8 cellular contexts compared by ENCODE assay signal in the genomic region with DNA sequence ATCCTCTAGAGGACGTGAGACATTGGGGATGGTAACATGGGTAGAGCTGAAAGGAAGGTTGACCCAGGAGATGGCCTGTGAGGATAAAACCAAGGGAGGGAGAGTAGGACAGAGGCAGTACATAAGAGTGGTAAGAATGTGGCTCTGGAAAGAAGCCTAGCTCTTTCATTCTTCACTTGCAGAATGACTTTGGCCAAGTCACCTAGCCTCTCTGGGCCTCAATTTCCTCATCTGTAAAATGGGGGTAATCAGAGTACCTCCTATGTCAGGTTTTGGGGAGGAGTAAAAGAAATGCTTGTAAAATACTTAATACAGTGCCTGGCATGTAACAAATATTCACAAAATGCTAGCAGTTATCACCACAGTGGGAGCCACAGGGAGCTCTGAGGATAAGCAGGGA. TPM values are rescaled to one million over a fixed set of nuclear protein-coding genes. Genes with fewer than 3 reads are reported as not detected.
DNase-seq lines count a peak whose midpoint lies in the region; ATAC-seq and TF ChIP-seq lines count a peak whose summit lies in the region.

No MANE protein-coding gene starts in this region.

- ATAC-seq in GM18858 (IDR thresholded peaks at IDR 0.05; ENCODE audit: unreplicated experiment) = no peak

- peak overlapping the region; percentile 100 for H3K4me3 Mint-ChIP-seq in nephron progenitor cell

- H3K4me1 Mint-ChIP-seq in nephron progenitor cell = peaks cover 79% of the 10 kb centered on the region

- H3K27me3 Mint-ChIP-seq in nephron progenitor cell (ENCODE audit: low read depth, poor library complexity) = no peaks in the 10 kb centered on the region

- H3K4me1 ChIP-seq in BE2C (peaks cover 2% of the 10 kb centered on the region), duodenal mucosa (ENCODE audit: control insufficient read depth in 1 of 2, insufficient read depth in 2 of 2, low read length in 2 of 2) (peaks cover 55 to 61% of the 10 kb centered on the region in 2 donors)

- peak overlapping the region; percentile 98 for H3K27ac ChIP-seq in duodenal mucosa (ENCODE audit: low read depth, low read length)

- peaks cover 13% of the 10 kb centered on the region for H3K36me3 ChIP-seq in BE2C
- H3K36me3 ChIP-seq in duodenal mucosa (ENCODE audit: control insufficient read depth in 1 of 2, insufficient read depth in 2 of 2, low read length in 2 of 2) = peaks cover 4 to 12% of the 10 kb centered on the region in 2 donors

- no peaks in the 10 kb centered on the region for H3K9me3 ChIP-seq in BE2C
- H3K9me3 ChIP-seq in duodenal mucosa (ENCODE audit: control insufficient read depth in 1 of 2, low read length in 2 of 2) = no peaks in the 10 kb centered on the region

- no peaks in the 10 kb centered on the region for H3K27me3 ChIP-seq in BE2C
- H3K27me3 ChIP-seq in duodenal mucosa (ENCODE audit: control insufficient read depth in 1 of 2, insufficient read depth in 2 of 2, low read length in 2 of 2) = no peaks in the 10 kb centered on the region

- H3K4me3 ChIP-seq in BE2C (ENCODE audit: low read depth, low read length) (peak overlapping the region; percentile 77), duodenal mucosa (ENCODE audit: low read depth in 1 of 2, low read length in 2 of 2) (peak overlapping the region; percentile 69 to 86)

- peak overlapping the region; percentile 86 to 99 for H3K9ac ChIP-seq in duodenal mucosa (ENCODE audit: low read depth in 1 of 2, low read length in 2 of 2)

- H3K9me3 Mint-ChIP-seq in nephron progenitor cell = no peaks in the 10 kb centered on the region

- H3K27ac Mint-ChIP-seq in nephron progenitor cell = peak overlapping the region; percentile 98

- H3K36me3 Mint-ChIP-seq in nephron progenitor cell (ENCODE audit: low read depth) = peaks cover 13% of the 10 kb centered on the region

- DNase-seq in BE2C = no peak
- DNase-seq in NAMALWA (ENCODE audit: low spot score) = peak; percentile 25
- DNase-seq in nephron progenitor cell = no peak
- no peak for DNase-seq in foreskin melanocyte
- DNase-seq in amygdala (lab: John Stamatoyannopoulos, UW) = no peak
- DNase-seq in DMS 273 treated with DMSO at 0.1 percent for 48 hours (lab: John Stamatoyannopoulos, UW) = no peak

- TF ChIP-seq CTCF in BE2C (IDR thresholded peaks at IDR 0.05; ENCODE audit: low read depth, low read length) (no peak), nephron progenitor cell (IDR thresholded peaks at IDR 0.05) (no peak)

RNA-seq across cellular contexts. Expression of gene KDM6B, which starts 6.9 kb away (rescaled TPM):
- polyA plus RNA-seq in BE2C (2012; ENCODE audit: insufficient read depth, insufficient read length, low read depth) = 28.2 TPM

RNA-seq across cellular contexts. Expression of gene TMEM88, which starts 14.0 kb away (rescaled TPM):
- 98.8 TPM for polyA plus RNA-seq in BE2C (2012; ENCODE audit: insufficient read depth, insufficient read length, low read depth)

RNA-seq across cellular contexts. Expression of gene NAA38, which starts 16.5 kb away (rescaled TPM):
- polyA plus RNA-seq in BE2C (2012; ENCODE audit: insufficient read depth, insufficient read length, low read depth) = 331 TPM

RNA-seq across cellular contexts. Expression of gene CYB5D1, which starts 16.9 kb away (rescaled TPM):
- polyA plus RNA-seq in BE2C (2012; ENCODE audit: insufficient read depth, insufficient read length, low read depth) = 21.6 TPM

RNA-seq across cellular contexts. Expression of gene CHD3, which starts 47.7 kb away (rescaled TPM):
- 66.8 TPM for polyA plus RNA-seq in BE2C (2012; ENCODE audit: insufficient read depth, insufficient read length, low read depth)
